ENCODE assay signal across 1 cellular context in the genomic region with DNA sequence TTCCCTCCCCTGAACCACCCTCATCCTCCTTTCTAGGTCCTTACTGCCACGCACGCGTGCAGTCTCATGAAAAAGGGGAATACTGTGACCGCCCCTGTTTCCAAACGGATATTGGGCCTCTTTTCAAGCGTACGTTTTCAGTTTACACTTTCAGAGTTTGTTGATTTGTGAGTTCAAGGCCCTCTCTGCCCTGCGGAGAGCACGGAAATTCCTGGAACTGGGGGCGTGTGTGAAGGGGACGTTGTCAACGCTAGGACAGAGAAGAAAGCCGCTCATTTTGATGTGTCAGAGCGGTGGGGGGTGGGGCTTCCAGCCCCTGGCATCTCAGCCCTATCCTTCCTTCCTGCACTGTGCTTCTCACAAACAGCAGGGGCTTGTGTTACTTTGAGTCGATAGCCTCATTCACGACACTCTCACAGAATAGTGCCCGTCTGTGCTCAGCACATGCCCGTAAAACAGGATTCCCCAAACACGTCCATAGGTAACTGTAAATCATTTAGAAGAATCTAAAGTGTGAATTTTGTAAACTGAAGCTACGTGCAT.
TF ChIP-seq lines count a peak whose summit lies in the region.

No MANE protein-coding gene starts in this region.

TF ChIP-seq in HepG2, 621 proteins besides CTCF, POLR2A, EP300 and RAD21 (continued from another document and continues in another):
- no peak for TF ChIP-seq GMEB2 (CRISPR knock-in tag; IDR thresholded peaks at IDR 0.05; ENCODE audit: low read depth)
- no peak for TF ChIP-seq ZNF34 (CRISPR knock-in tag; IDR thresholded peaks at IDR 0.05; ENCODE audit: borderline replicate concordance)
- no peak for TF ChIP-seq WIZ (CRISPR knock-in tag; IDR thresholded peaks at IDR 0.05)
- no peak for TF ChIP-seq ZNF616 (CRISPR knock-in tag; IDR thresholded peaks at IDR 0.05; ENCODE audit: low read depth)
- TF ChIP-seq ZBTB37 (CRISPR knock-in tag; IDR thresholded peaks at IDR 0.05): no peak
- no peak for TF ChIP-seq RFXAP (CRISPR knock-in tag; IDR thresholded peaks at IDR 0.05; ENCODE audit: borderline replicate concordance)
- TF ChIP-seq ZNF607 (CRISPR knock-in tag; IDR thresholded peaks at IDR 0.05; ENCODE audit: borderline replicate concordance): no peak
- TF ChIP-seq ZNF709 (CRISPR knock-in tag; IDR thresholded peaks at IDR 0.05): peak; percentile 62; the same call in 1 of the 2 replicates
- TF ChIP-seq SATB2 (CRISPR knock-in tag; IDR thresholded peaks at IDR 0.05): no peak
- TF ChIP-seq ZNF878 (CRISPR knock-in tag; IDR thresholded peaks at IDR 0.05): peak; percentile 75; the same call in 1 of the 2 replicates
- TF ChIP-seq SRSF1 (optimal IDR thresholded peaks at IDR 0.05; ENCODE audit: low read depth, low read length): no peak
- TF ChIP-seq, protein P1, sequence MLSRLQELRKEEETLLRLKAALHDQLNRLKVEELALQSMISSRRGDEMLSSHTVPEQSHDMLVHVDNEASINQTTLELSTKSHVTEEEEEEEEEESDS (CRISPR knock-in tag; IDR thresholded peaks at IDR 0.05; ENCODE audit: borderline replicate concordance): no peak
- TF ChIP-seq ZNF235 (CRISPR knock-in tag; IDR thresholded peaks at IDR 0.05; ENCODE audit: borderline replicate concordance): peak; percentile 76; the same call in 1 of the 2 replicates
- peak; percentile 75 for TF ChIP-seq ZMYM3 (CRISPR knock-in tag; IDR thresholded peaks at IDR 0.05)
- TF ChIP-seq ZFP90 (CRISPR knock-in tag; IDR thresholded peaks at IDR 0.05; ENCODE audit: borderline replicate concordance): no peak; the same call in 1 of the 2 replicates
- no peak for TF ChIP-seq ZNF180 (CRISPR knock-in tag; IDR thresholded peaks at IDR 0.05; ENCODE audit: borderline replicate concordance, low read depth)
- no peak for TF ChIP-seq TMF1 (CRISPR knock-in tag; IDR thresholded peaks at IDR 0.05; ENCODE audit: low read depth)
- TF ChIP-seq ZNF296 (CRISPR knock-in tag; conservative IDR thresholded peaks at IDR 0.05): 0 out of 2 replicates have a peak, but pooled peaks have one; percentile 80
- TF ChIP-seq KLF9 (CRISPR knock-in tag; IDR thresholded peaks at IDR 0.05; ENCODE audit: low read depth): no peak
- TF ChIP-seq ZXDC (CRISPR knock-in tag; IDR thresholded peaks at IDR 0.05): peak; percentile 42; the same call in 1 of the 2 replicates
- TF ChIP-seq, protein P2, sequence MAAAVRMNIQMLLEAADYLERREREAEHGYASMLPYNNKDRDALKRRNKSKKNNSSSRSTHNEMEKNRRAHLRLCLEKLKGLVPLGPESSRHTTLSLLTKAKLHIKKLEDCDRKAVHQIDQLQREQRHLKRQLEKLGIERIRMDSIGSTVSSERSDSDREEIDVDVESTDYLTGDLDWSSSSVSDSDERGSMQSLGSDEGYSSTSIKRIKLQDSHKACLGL (CRISPR knock-in tag; IDR thresholded peaks at IDR 0.05): no peak
- TF ChIP-seq, protein P3, sequence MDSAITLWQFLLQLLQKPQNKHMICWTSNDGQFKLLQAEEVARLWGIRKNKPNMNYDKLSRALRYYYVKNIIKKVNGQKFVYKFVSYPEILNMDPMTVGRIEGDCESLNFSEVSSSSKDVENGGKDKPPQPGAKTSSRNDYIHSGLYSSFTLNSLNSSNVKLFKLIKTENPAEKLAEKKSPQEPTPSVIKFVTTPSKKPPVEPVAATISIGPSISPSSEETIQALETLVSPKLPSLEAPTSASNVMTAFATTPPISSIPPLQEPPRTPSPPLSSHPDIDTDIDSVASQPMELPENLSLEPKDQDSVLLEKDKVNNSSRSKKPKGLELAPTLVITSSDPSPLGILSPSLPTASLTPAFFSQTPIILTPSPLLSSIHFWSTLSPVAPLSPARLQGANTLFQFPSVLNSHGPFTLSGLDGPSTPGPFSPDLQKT (CRISPR knock-in tag; IDR thresholded peaks at IDR 0.05; ENCODE audit: borderline replicate concordance): no peak
- 0 out of 2 replicates have a peak, but pooled peaks have one; percentile 57 for TF ChIP-seq ARHGAP35 (CRISPR knock-in tag; IDR thresholded peaks at IDR 0.05; ENCODE audit: borderline replicate concordance)
- no peak for TF ChIP-seq ZNF329 (CRISPR knock-in tag; IDR thresholded peaks at IDR 0.05; ENCODE audit: low read depth)
- TF ChIP-seq ZNF567 (CRISPR knock-in tag; IDR thresholded peaks at IDR 0.05; ENCODE audit: borderline replicate concordance): 0 out of 2 replicates have a peak, but pooled peaks have one; percentile 67
- TF ChIP-seq, protein P4, sequence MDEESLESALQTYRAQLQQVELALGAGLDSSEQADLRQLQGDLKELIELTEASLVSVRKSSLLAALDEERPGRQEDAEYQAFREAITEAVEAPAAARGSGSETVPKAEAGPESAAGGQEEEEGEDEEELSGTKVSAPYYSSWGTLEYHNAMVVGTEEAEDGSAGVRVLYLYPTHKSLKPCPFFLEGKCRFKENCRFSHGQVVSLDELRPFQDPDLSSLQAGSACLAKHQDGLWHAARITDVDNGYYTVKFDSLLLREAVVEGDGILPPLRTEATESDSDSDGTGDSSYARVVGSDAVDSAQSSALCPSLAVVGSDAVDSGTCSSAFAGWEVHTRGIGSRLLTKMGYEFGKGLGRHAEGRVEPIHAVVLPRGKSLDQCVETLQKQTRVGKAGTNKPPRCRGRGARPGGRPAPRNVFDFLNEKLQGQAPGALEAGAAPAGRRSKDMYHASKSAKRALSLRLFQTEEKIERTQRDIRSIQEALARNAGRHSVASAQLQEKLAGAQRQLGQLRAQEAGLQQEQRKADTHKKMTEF (CRISPR knock-in tag; IDR thresholded peaks at IDR 0.05): peak; percentile 91
- TF ChIP-seq REL (CRISPR knock-in tag; conservative IDR thresholded peaks at IDR 0.05): 0 out of 2 replicates have a peak, but pooled peaks have one; percentile 28
- no peak for TF ChIP-seq ZFP36L2 (CRISPR knock-in tag; IDR thresholded peaks at IDR 0.05)
- peak; percentile 71 for TF ChIP-seq ZSCAN25 (CRISPR knock-in tag; IDR thresholded peaks at IDR 0.05)
- peak; percentile 78; the same call in 1 of the 2 replicates for TF ChIP-seq ZNF317 (CRISPR knock-in tag; IDR thresholded peaks at IDR 0.05)
- TF ChIP-seq ESRRA (CRISPR knock-in tag; IDR thresholded peaks at IDR 0.05; ENCODE audit: low read depth): no peak
- TF ChIP-seq SMAD3 (CRISPR knock-in tag; IDR thresholded peaks at IDR 0.05): no peak; the same call in 1 of the 2 replicates
- TF ChIP-seq ZNF724P (CRISPR knock-in tag; IDR thresholded peaks at IDR 0.05; ENCODE audit: borderline replicate concordance): no peak; the same call in 1 of the 2 replicates
- TF ChIP-seq SMARCE1 (IDR thresholded peaks at IDR 0.05; ENCODE audit: borderline replicate concordance): no peak
- TF ChIP-seq ZNF790 (CRISPR knock-in tag; IDR thresholded peaks at IDR 0.05; ENCODE audit: borderline replicate concordance): 0 out of 2 replicates have a peak, but pooled peaks have one; percentile 26
- 0 out of 2 replicates have a peak, but pooled peaks have one; percentile 35 for TF ChIP-seq SIX1 (CRISPR knock-in tag; IDR thresholded peaks at IDR 0.05; ENCODE audit: borderline replicate concordance)
- TF ChIP-seq SUZ12 (IDR thresholded peaks at IDR 0.05; ENCODE audit: low read depth, low read length): no peak
- peak; percentile 86; the same call in 1 of the 2 replicates for TF ChIP-seq BORCS8-MEF2B (CRISPR knock-in tag; IDR thresholded peaks at IDR 0.05)
- TF ChIP-seq ZNF646 (CRISPR knock-in tag; IDR thresholded peaks at IDR 0.05): peak; percentile 77; the same call in 1 of the 2 replicates
- no peak for TF ChIP-seq NFIB (CRISPR knock-in tag; IDR thresholded peaks at IDR 0.05; ENCODE audit: borderline replicate concordance)
- no peak for TF ChIP-seq ZNF256 (CRISPR knock-in tag; conservative IDR thresholded peaks at IDR 0.05)
- TF ChIP-seq ZFAT (CRISPR knock-in tag; conservative IDR thresholded peaks at IDR 0.05): no peak
- TF ChIP-seq ZNF367 (CRISPR knock-in tag; IDR thresholded peaks at IDR 0.05; ENCODE audit: borderline replicate concordance): no peak
- TF ChIP-seq TP53 (CRISPR knock-in tag; conservative IDR thresholded peaks at IDR 0.05): no peak
- no peak for TF ChIP-seq ZEB1 (IDR thresholded peaks at IDR 0.05; ENCODE audit: insufficient replicate concordance, low read depth)
- no peak for TF ChIP-seq NFE2L2 (IDR thresholded peaks at IDR 0.05; ENCODE audit: low read length)
